8 cellular contexts compared by ENCODE assay signal in genomic region chr12:31728917-31729640, GRCh38. TPM values are rescaled to one million over a fixed set of nuclear protein-coding genes. Genes with fewer than 3 reads are reported as not detected.
DNase-seq lines count a peak whose midpoint lies in the region; ATAC-seq, FAIRE-seq and TF ChIP-seq lines count a peak whose summit lies in the region.

TSS of gene AMN1 (minus strand) at chr12:31729021. CDS start at chr12:31729008, 13 bp downstream.

- TF ChIP-seq CTCF in astrocyte of the spinal cord (IDR thresholded peaks at IDR 0.05; ENCODE audit: low read depth, low read length), result no peak

- in situ Hi-C loops in astrocyte of the spinal cord (cut with HindIII; ENCODE audit: low sequenced_read_pairs), result no loop called here

- H3K4me3 ChIP-seq in astrocyte of the spinal cord (ENCODE audit: low read depth, low read length), result peak within 1 kb of the TSS; percentile 65

- DNase-seq in GM18507 (ENCODE audit: extremely low spot score, insufficient read length, low read depth), result peak; percentile 92
- peak; percentile 97 for DNase-seq in NCI-H2029 treated with DMSO at 0.1 percent for 48 hours (lab: John Stamatoyannopoulos, UW)
- peak; percentile 99 for DNase-seq in T1000 (lab: John Stamatoyannopoulos, UW)
- DNase-seq in astrocyte of the spinal cord (ENCODE audit: low read depth, low spot score), result peak; percentile 100
- peak; percentile 97 to 99 for DNase-seq in hippocampal formation (lab: John Stamatoyannopoulos, UW)
- DNase-seq in renal cortical epithelial cell (ENCODE audit: low read depth), result peak; percentile 97
- no peak for DNase-seq in NCI-H1048 (lab: John Stamatoyannopoulos, UW)

- peak; percentile 93 for ATAC-seq in HG02973 (IDR thresholded peaks at IDR 0.05; ENCODE audit: unreplicated experiment)

- FAIRE-seq in GM18507 (lab: Jason Lieb, UNC), result peak; percentile 97

RNA-seq across cellular contexts. Expression of gene AMN1, which starts in this region (rescaled TPM):
- 11.1 and 12.1 TPM in 2 replicates for total RNA-seq in renal cortical epithelial cell
